8 cellular contexts compared by ENCODE assay signal in the genomic region with DNA sequence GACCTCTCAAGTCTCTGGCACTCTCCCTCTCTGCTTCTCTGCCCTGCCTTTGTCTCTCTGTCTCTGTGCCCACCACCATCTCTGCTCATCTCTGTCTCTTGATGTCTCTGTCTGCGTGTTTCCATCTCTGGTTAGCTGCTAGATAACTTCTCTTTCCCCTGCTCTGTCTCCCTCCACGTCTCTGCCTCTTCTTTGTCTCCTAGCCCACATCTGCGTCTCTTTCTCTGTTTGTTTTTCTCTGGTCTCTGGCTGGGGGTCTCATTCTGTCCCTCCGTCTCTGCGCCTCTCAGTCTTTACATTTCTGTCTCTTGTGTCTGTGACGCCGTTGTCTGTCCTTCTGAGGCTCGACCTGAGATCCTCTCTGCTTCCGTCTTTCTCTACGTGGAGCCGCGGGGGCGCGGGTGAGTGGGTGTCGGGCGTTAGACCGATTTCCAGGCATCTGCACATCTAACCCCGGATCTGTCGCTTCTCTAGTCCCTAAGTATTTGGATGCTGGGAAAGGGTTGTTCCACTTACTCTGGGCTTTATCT. TPM values are rescaled to one million over a fixed set of nuclear protein-coding genes. Genes with fewer than 3 reads are reported as not detected.
DNase-seq lines count a peak whose midpoint lies in the region; ATAC-seq and TF ChIP-seq lines count a peak whose summit lies in the region.

No MANE protein-coding gene starts in this region.

- H3K27ac ChIP-seq in spleen = peak overlapping the region in 4 of 8 donors; percentile 22 to 68 (median 36)
- H3K27ac ChIP-seq in uterus = no peak overlapping the region

- H3K36me3 ChIP-seq in spleen (no peaks in the 10 kb centered on the region), uterus (no peaks in the 10 kb centered on the region)

- H3K9me3 Mint-ChIP-seq in activated CD8-positive, alpha-beta T cell treated with anti-CD3 and anti-CD28 coated beads for 36 hours = no peaks in the 10 kb centered on the region

- no peaks in the 10 kb centered on the region for H3K36me3 Mint-ChIP-seq in activated CD8-positive, alpha-beta T cell treated with anti-CD3 and anti-CD28 coated beads for 36 hours (ENCODE audit: low read depth)

- TF ChIP-seq POLR2A in spleen (IDR thresholded peaks at IDR 0.05) (no peak), uterus (IDR thresholded peaks at IDR 0.05) (no peak)

- H3K9me3 ChIP-seq in spleen (no peaks in the 10 kb centered on the region), uterus (no peaks in the 10 kb centered on the region)

- intact Hi-C loops in activated CD8-positive, alpha-beta T cell treated with anti-CD3 and anti-CD28 coated beads for 36 hours (cut with micrococcal nuclease) = no loop called here
- intact Hi-C loops in spleen (cut with DNase I; ENCODE audit: low total_unique reads) = no loop called here
- intact Hi-C loops in uterus (cut with DNase I; ENCODE audit: low total_unique reads) = no loop called here

- H3K27me3 Mint-ChIP-seq in activated CD8-positive, alpha-beta T cell treated with anti-CD3 and anti-CD28 coated beads for 36 hours = peaks cover 10% of the 10 kb centered on the region

- no peak for TF ChIP-seq CTCF in activated CD8-positive, alpha-beta T cell treated with anti-CD3 and anti-CD28 coated beads for 36 hours (IDR thresholded peaks at IDR 0.05)
- TF ChIP-seq CTCF in foreskin fibroblast (IDR thresholded peaks at IDR 0.05; ENCODE audit: low read depth, low read length) (no peak), spleen (IDR thresholded peaks at IDR 0.05 in 8 of 11, conservative IDR thresholded peaks at IDR 0.05 in 3 of 11) (no peak), uterus (IDR thresholded peaks at IDR 0.05) (no peak)

- H3K4me3 ChIP-seq in foreskin fibroblast (ENCODE audit: low read depth in 1 of 2, low read length in 2 of 2) = peak overlapping the region; percentile 47 to 52
- H3K4me3 ChIP-seq in spleen = peak overlapping the region; percentile 6 to 70 (median 34)
- no peak overlapping the region for H3K4me3 ChIP-seq in uterus

- H3K4me3 Mint-ChIP-seq in activated CD8-positive, alpha-beta T cell treated with anti-CD3 and anti-CD28 coated beads for 36 hours = peak overlapping the region; percentile 79

- H3K4me1 Mint-ChIP-seq in activated CD8-positive, alpha-beta T cell treated with anti-CD3 and anti-CD28 coated beads for 36 hours (ENCODE audit: low read depth) = peaks cover 32% of the 10 kb centered on the region

- H3K27me3 ChIP-seq in spleen (replicated peaks in 1 of 7) (peaks cover 0 to 99% (median 59%) of the 10 kb centered on the region in 7 donors), uterus (peaks cover 29 to 40% of the 10 kb centered on the region in 2 donors)

- peak; percentile 51 for DNase-seq in stimulated activated CD4-positive, alpha-beta T cell treated with anti-CD3 and anti-CD28 coated beads, Interleukin-15, amount 100 ng/mL, for 24 hours
- no peak for DNase-seq in stimulated activated CD4-positive, alpha-beta T cell treated with anti-CD3 and anti-CD28 coated beads, Interleukin-1b, Interleukin-23, amount 100 ng/mL, for 48 hours
- peak; percentile 65 for DNase-seq in activated CD8-positive, alpha-beta T cell treated with anti-CD3 and anti-CD28 coated beads for 36 hours
- DNase-seq in foreskin fibroblast = no peak
- DNase-seq in spleen = no peak
- no peak for DNase-seq in NCI-H2227 treated with DMSO at 0.1 percent for 48 hours (lab: John Stamatoyannopoulos, UW)
- no peak for DNase-seq in uterus

- 1 to 4% (median 2%) methylated on average over 19 of the region's 19 CpGs for WGBS in spleen, 5 donors

- no peak for ATAC-seq in activated CD8-positive, alpha-beta T cell treated with anti-CD3 and anti-CD28 coated beads for 36 hours
- ATAC-seq in GM19023 (IDR thresholded peaks at IDR 0.05; ENCODE audit: unreplicated experiment) = no peak

- H3K27ac Mint-ChIP-seq in activated CD8-positive, alpha-beta T cell treated with anti-CD3 and anti-CD28 coated beads for 36 hours = peak overlapping the region; percentile 60

- peaks cover 15 to 45% (median 37%) of the 10 kb centered on the region in 6 donors for H3K4me1 ChIP-seq in spleen
- H3K4me1 ChIP-seq in uterus = peaks cover 0 to 15% of the 10 kb centered on the region in 2 donors

- CTCF ChIA-PET in activated CD8-positive, alpha-beta T cell treated with anti-CD3 and anti-CD28 coated beads for 36 hours (lab: Charles Lee) = interaction anchor here (0.9 to 2.6 kb wide), 6 partner anchors 12 to 26 kb away, joined by 3 to 9 read pairs (median 4); no protein-coding TSS in a partner anchor

- POLR2A ChIA-PET in activated CD8-positive, alpha-beta T cell treated with anti-CD3 and anti-CD28 coated beads for 36 hours (lab: Charles Lee) = interaction anchor here (1.4 to 1.8 kb wide), 3 partner anchors 9 to 26 kb away, joined by 3 to 5 read pairs (median 4); no protein-coding TSS in a partner anchor

RNA-seq across cellular contexts. Expression of a gene that starts 0.4 kb away (rescaled TPM):
- 1 to 10 TPM; 5.9 to 6.8 TPM for total RNA-seq in activated CD8-positive, alpha-beta T cell treated with anti-CD3 and anti-CD28 coated beads for 36 hours
- 1 to 10 TPM; 1.7 to 7.5 (median 3.7) TPM for total RNA-seq in spleen
- polyA plus RNA-seq in spleen = 1 to 10 TPM in 1 of 3 donors, under 1 TPM in 2; 0.49 to 1.7 (median 0.83) TPM
- under 1 TPM in 1 of 4 donors, not detected in 3; 0.98 TPM for total RNA-seq in uterus

RNA-seq across cellular contexts. Expression of a gene that starts 23.3 kb away (rescaled TPM):
- 100 to 1,000 TPM; 918 to 967 TPM for total RNA-seq in activated CD8-positive, alpha-beta T cell treated with anti-CD3 and anti-CD28 coated beads for 36 hours
- 100 to 1,000 TPM; 117 to 280 (median 200) TPM for total RNA-seq in spleen
- polyA plus RNA-seq in spleen = 100 to 1,000 TPM; 368 to 587 (median 432) TPM
- total RNA-seq in uterus = 100 to 1,000 TPM in 3 of 4 donors, 10 to 100 TPM in 1; 96.0 to 386 (median 310) TPM

RNA-seq across cellular contexts. Expression of a gene that starts 24.1 kb away (rescaled TPM):
- 10 to 100 TPM; 31.6 to 31.7 TPM for total RNA-seq in activated CD8-positive, alpha-beta T cell treated with anti-CD3 and anti-CD28 coated beads for 36 hours
- total RNA-seq in spleen (10 to 100 TPM in 2 of 7 donors, 1 to 10 TPM in 5; 5.0 to 10.7 (median 8.8) TPM), uterus (10 to 100 TPM in 1 of 4 donors, 1 to 10 TPM in 2, not detected in 1; 6.5 to 18.2 (median 9.5) TPM)
- 10 to 100 TPM in 2 of 3 donors, 1 to 10 TPM in 1; 9.5 to 10.7 (median 10.2) TPM for polyA plus RNA-seq in spleen

RNA-seq across cellular contexts. Expression of a gene that starts 29.2 kb away (rescaled TPM):
- total RNA-seq in activated CD8-positive, alpha-beta T cell treated with anti-CD3 and anti-CD28 coated beads for 36 hours = 100 to 1,000 TPM; 103 to 113 TPM
- 10 to 100 TPM; 30.8 to 60.6 (median 50.6) TPM for total RNA-seq in spleen
- polyA plus RNA-seq in spleen = 10 to 100 TPM; 27.1 to 39.9 (median 34.8) TPM
- total RNA-seq in uterus = 10 to 100 TPM in 2 of 4 donors, 1 to 10 TPM in 2; 1.2 to 18.4 (median 11.6) TPM

Comparison
In these comparisons a context has a peak if more than half of its experiments do, and no peak if none do; other contexts are left out.
1. DNase-seq: peak in stimulated activated CD4-positive, alpha-beta T cell treated with anti-CD3 and anti-CD28 coated beads, Interleukin-15, amount 100 ng/mL, for 24 hours (single experiment) and activated CD8-positive, alpha-beta T cell treated with anti-CD3 and anti-CD28 coated beads for 36 hours (single experiment); none in stimulated activated CD4-positive, alpha-beta T cell treated with anti-CD3 and anti-CD28 coated beads, Interleukin-1b, Interleukin-23, amount 100 ng/mL, for 48 hours (single experiment), foreskin fibroblast (0 of 2), spleen (single experiment), NCI-H2227 treated with DMSO at 0.1 percent for 48 hours (single experiment) and uterus (0 of 2).
2. H3K4me3 ChIP-seq: peak in foreskin fibroblast (2 of 2) and spleen (8 of 8); none in uterus (0 of 2).